11 cellular contexts compared by ENCODE assay signal in the genomic region with DNA sequence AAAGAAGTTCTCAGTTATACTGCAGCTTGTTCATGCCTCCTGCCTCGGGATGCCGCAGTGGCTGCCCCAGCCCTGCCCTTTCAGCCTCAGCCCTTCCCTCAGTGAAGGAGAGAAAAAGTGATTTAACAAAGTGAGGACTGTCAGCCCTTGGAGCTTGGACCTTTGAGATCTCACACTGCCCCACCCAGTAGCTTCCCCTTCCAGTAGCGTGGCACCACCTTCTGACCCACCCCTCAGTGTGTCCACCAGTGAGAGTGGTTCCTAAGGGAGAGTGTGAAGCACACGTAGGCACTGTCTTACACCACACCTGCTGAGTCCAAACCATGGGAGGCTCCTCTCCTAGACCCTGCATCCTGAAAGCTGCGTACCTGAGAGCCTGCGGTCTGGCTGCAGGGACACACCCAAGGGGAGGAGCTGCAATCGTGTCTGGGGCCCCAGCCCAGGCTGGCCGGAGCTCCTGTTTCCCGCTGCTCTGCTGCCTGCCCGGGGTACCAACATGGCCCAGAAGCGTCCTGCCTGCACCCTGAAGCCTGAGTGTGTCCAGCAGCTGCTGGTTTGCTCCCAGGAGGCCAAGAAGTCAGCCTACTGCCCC. TPM values are rescaled to one million over a fixed set of nuclear protein-coding genes. Genes with fewer than 3 reads are reported as not detected.
DNase-seq lines count a peak whose midpoint lies in the region; ATAC-seq and TF ChIP-seq lines count a peak whose summit lies in the region.
"Had no signal": no experiment of that assay in that cellular context is flagged by ENCODE, and none has a peak within 500 bp of the region (broad histone marks: within the 10 kb centered on the region; RNA-seq: fewer than 3 reads in every experiment).

A gene (plus strand): TSS at position 464 of the 592 bp plus-strand sequence. CDS start 33 bp downstream, at position 497.

- H3K27ac ChIP-seq in Panc1 (ENCODE audit: low read length), result no peak within 1 kb of the TSS

- no peaks in the 10 kb centered on the region for H3K36me3 ChIP-seq in ES-I3 (ENCODE audit: insufficient read depth, low read length)
- no peaks in the 10 kb centered on the region for H3K36me3 ChIP-seq in Panc1 (ENCODE audit: control insufficient read depth, insufficient read depth, low read length)

- no peaks in the 10 kb centered on the region for H3K27me3 ChIP-seq in Panc1 (ENCODE audit: control insufficient read depth, insufficient read depth, low read length)

- no peaks in the 10 kb centered on the region for H3K9me3 Mint-ChIP-seq in nephron progenitor cell
- H3K9me3 Mint-ChIP-seq: stimulated activated naive B cell treated with anti-CD40 and anti-IgM and Interleukin-4, amounts not matched to agents 10 μg/mL and 1 μg/mL and 100 μg/mL, for 72 hours; T-cell had no signal

- peaks cover 29% of the 10 kb centered on the region for H3K27me3 Mint-ChIP-seq in nephron progenitor cell (ENCODE audit: low read depth, poor library complexity)

- ATAC-seq in Panc1 (peak; percentile 39; the same call in 1 of the 2 replicates), Right ventricle myocardium superior (ENCODE audit: poor library complexity) (peak; percentile 55)
- ATAC-seq: T-cell had no signal

- H3K27ac Mint-ChIP-seq in nephron progenitor cell, result peak within 1 kb of the TSS; percentile 63
- H3K27ac Mint-ChIP-seq: stimulated activated naive B cell treated with anti-CD40 and anti-IgM and Interleukin-4, amounts not matched to agents 10 μg/mL and 1 μg/mL and 100 μg/mL, for 72 hours; T-cell had no signal

- no TSS peak for BruUV-seq in Panc1 (replicated peaks; lab: Mats Ljungman, UMichigan)

- H3K9ac ChIP-seq in ES-I3 (ENCODE audit: low read depth, low read length), result peak within 1 kb of the TSS; percentile 44; the same call in 1 of the 2 replicates

- POLR2A ChIA-PET in Panc1 (lab: Charles Lee), result no interaction called here

- peak within 1 kb of the TSS; percentile 43 for H3K4me3 Mint-ChIP-seq in nephron progenitor cell
- H3K4me3 Mint-ChIP-seq: stimulated activated naive B cell treated with anti-CD40 and anti-IgM and Interleukin-4, amounts not matched to agents 10 μg/mL and 1 μg/mL and 100 μg/mL, for 72 hours; T-cell had no signal

- in situ Hi-C loops in Panc1 (cut with HindIII; ENCODE audit: low pct_unique_long_range_greater_than_20kb, low sequenced_read_pairs), result no loop called here
- in situ Hi-C loops in ACHN (cut with HindIII; ENCODE audit: low pct_ligation_motif_present, low pct_unique_long_range_greater_than_20kb, low sequenced_read_pairs), result no loop called here

- DNase-seq in Panc1 (ENCODE audit: low read depth, low spot score), result no peak
- DNase-seq in Right ventricle myocardium superior, result peak; percentile 57
- no peak for DNase-seq in nephron progenitor cell
- no peak for DNase-seq in GM20000 (ENCODE audit: low spot score)
- DNase-seq in ACHN, result no peak
- no peak for DNase-seq in mucosa of gallbladder (ENCODE audit: low spot score)
- no peak for DNase-seq in dermis blood vessel endothelial cell
- DNase-seq: anterior cingulate cortex; stimulated activated naive B cell treated with anti-CD40 and anti-IgM and Interleukin-4, amounts not matched to agents 10 μg/mL and 1 μg/mL and 100 μg/mL, for 72 hours had no signal

- no peaks in the 10 kb centered on the region for H3K4me1 ChIP-seq in ES-I3 (ENCODE audit: insufficient read depth, low read length)
- peaks cover 3% of the 10 kb centered on the region; the same call in 1 of the 2 replicates for H3K4me1 ChIP-seq in Panc1 (ENCODE audit: control insufficient read depth, insufficient read depth, low read length)

- intact Hi-C loops in Panc1 (cut with micrococcal nuclease; ENCODE audit: unreplicated experiment) (no loop called here), Right ventricle myocardium superior (cut with DNase I) (loop anchor here (5.0 kb wide), 1 partner anchor 44 kb away; a partner anchor contains a TSS)

- H3K4me1 Mint-ChIP-seq in nephron progenitor cell, result peaks cover 30% of the 10 kb centered on the region

- CTCF ChIA-PET in Panc1 (lab: Charles Lee), result interaction anchor here (0.5 kb wide), 1 partner anchor 625 kb away, joined by 3 read pairs; no protein-coding TSS in a partner anchor

- 0 out of 4 replicates have a peak within 1 kb of the TSS, but pooled peaks of 1 of the 2 experiments have one; percentile 4 for H3K4me3 ChIP-seq in Panc1 (ENCODE audit: low read depth in 2 of 2, low read length in 2 of 2)

- no peak for TF ChIP-seq CTCF in Panc1 (IDR thresholded peaks at IDR 0.05)
- no peak for TF ChIP-seq CTCF in nephron progenitor cell (IDR thresholded peaks at IDR 0.05)
- TF ChIP-seq CTCF in GM20000 (IDR thresholded peaks at IDR 0.05; ENCODE audit: extremely low read depth, missing control alignments), result no peak

- H3K36me3 Mint-ChIP-seq in nephron progenitor cell (ENCODE audit: low read depth), result no peaks in the 10 kb centered on the region
- H3K36me3 Mint-ChIP-seq: stimulated activated naive B cell treated with anti-CD40 and anti-IgM and Interleukin-4, amounts not matched to agents 10 μg/mL and 1 μg/mL and 100 μg/mL, for 72 hours; T-cell had no signal

- H3K9me3 ChIP-seq in ES-I3 (ENCODE audit: control insufficient read depth, insufficient read depth, low read length) (no peaks in the 10 kb centered on the region), Panc1 (ENCODE audit: control insufficient read depth, insufficient read depth, low read depth, low read length) (no peaks in the 10 kb centered on the region)

RNA-seq across cellular contexts. Expression of the gene that starts here (rescaled TPM):
- total RNA-seq in Panc1 (2021; ENCODE audit: unreplicated experiment) (0.62 TPM), Right ventricle myocardium superior (3.5 TPM), mucosa of gallbladder (1.6 TPM), dermis blood vessel endothelial cell (2.4 and 2.6 TPM in 2 replicates)
- polyA plus RNA-seq in Panc1 (2012; ENCODE audit: insufficient read length), result not detected

Comparison
In these comparisons a context has a peak if more than half of its experiments do, and no peak if none do; other contexts are left out.
1. Peak in ATAC-seq in Panc1; RNA of the gene not detected or under 1 TPM.